ENCODE assay signal across 13 cellular contexts in the genomic region with DNA sequence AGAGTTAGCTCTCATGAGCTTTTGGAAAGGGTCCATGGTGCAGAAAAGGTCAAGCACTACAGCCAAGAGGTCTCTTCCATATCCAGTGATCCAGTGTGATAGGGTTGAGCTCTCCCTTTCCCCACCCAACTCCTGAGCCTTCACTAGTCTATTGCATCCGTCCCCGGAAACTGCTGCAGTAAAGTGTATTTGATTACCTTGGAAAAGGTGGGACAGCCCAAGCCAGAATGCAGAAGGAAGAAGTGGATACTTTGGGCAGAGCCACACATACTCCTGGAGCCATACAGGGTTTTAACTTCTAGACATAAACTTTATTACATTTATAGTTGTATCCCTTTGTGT. TPM values are rescaled to one million over a fixed set of nuclear protein-coding genes. Genes with fewer than 3 reads are reported as not detected.
A peak's percentile ranks its signal among the peaks of the same experiment; 100 is the strongest.
DNase-seq lines count a peak whose midpoint lies in the region; ATAC-seq and TF ChIP-seq lines count a peak whose summit lies in the region.
"Had no signal": no experiment of that assay in that cellular context is flagged by ENCODE, and none has a peak within 500 bp of the region (broad histone marks: within the 10 kb centered on the region; RNA-seq: fewer than 3 reads in every experiment).

No MANE protein-coding gene starts in this region.

- H3K9me3 ChIP-seq in mammary epithelial cell (replicated peaks; ENCODE audit: insufficient read depth, low read length) (no peaks in the 10 kb centered on the region), neutrophil (no peaks in the 10 kb centered on the region), uterus (no peaks in the 10 kb centered on the region), ovary (no peaks in the 10 kb centered on the region)
- H3K9me3 ChIP-seq: right lobe of liver had no signal

- no peak overlapping the region for H3K9ac ChIP-seq in mammary epithelial cell (ENCODE audit: insufficient read depth, low read length)

- TF ChIP-seq EP300 in ovary (IDR thresholded peaks at IDR 0.05): no peak

- DNase-seq in MCF 10A (ENCODE audit: unreplicated experiment) (no peak), mammary epithelial cell (no peak), chondrocyte (ENCODE audit: low spot score) (no peak), uterus (no peak), ovary (no peak), DMS 273 treated with DMSO at 0.1 percent for 48 hours (lab: John Stamatoyannopoulos, UW) (no peak)
- DNase-seq: activated CD8-positive, alpha-beta memory T cell treated with anti-CD3 and anti-CD28 coated beads, Interleukin-2, amount 50 U/mL, for 48 hours; DMS153; midbrain; right lobe of liver had no signal

- H3K27me3 Mint-ChIP-seq in MCF 10A (ENCODE audit: insufficient read depth, unreplicated experiment): no peaks in the 10 kb centered on the region
- no peaks in the 10 kb centered on the region for H3K27me3 Mint-ChIP-seq in chondrocyte (ENCODE audit: low read depth)
- H3K27me3 Mint-ChIP-seq: dendritic cell treated with granulocyte-macrophage colony-stimulating factor and Interleukin-4, amounts not matched to agents 40 ng/mL and 50 ng/mL, for 4 days had no signal

- WGBS in mammary epithelial cell (ENCODE audit: low coverage, missing lambda C conversion rate): 100% methylated on average over 2 of the region's 2 CpGs
- 83 to 85% (median 85%) methylated on average over 2 of the region's 2 CpGs for WGBS in ovary, 3 donors

- no peak overlapping the region for H2AFZ ChIP-seq in mammary epithelial cell (ENCODE audit: low read depth, low read length)

- peaks cover 36% of the 10 kb centered on the region for H3K36me3 ChIP-seq in mammary epithelial cell (ENCODE audit: insufficient read depth, low read length)
- peaks cover 54% of the 10 kb centered on the region for H3K36me3 ChIP-seq in neutrophil
- no peaks in the 10 kb centered on the region for H3K36me3 ChIP-seq in uterus
- H3K36me3 ChIP-seq in ovary: no peaks in the 10 kb centered on the region

- dilution Hi-C loops in mammary epithelial cell (cut with HindIII; ENCODE audit: low sequenced_read_pairs): no loop called here

- H3K27ac ChIP-seq in mammary epithelial cell (ENCODE audit: insufficient read depth, low read depth, low read length): no peak overlapping the region
- H3K27ac ChIP-seq in neutrophil: peak overlapping the region; percentile 37
- peak overlapping the region; percentile 76 to 86 for H3K27ac ChIP-seq in uterus
- H3K27ac ChIP-seq in ovary: no peak overlapping the region

- peaks cover 35% of the 10 kb centered on the region for H3K4me1 Mint-ChIP-seq in MCF 10A (ENCODE audit: insufficient read depth, unreplicated experiment)
- peaks cover 34% of the 10 kb centered on the region for H3K4me1 Mint-ChIP-seq in chondrocyte (ENCODE audit: low read depth)

- H3K79me2 ChIP-seq in mammary epithelial cell (ENCODE audit: insufficient read depth, low read length): peaks cover 71% of the 10 kb centered on the region

- H3K9me3 Mint-ChIP-seq in MCF 10A (ENCODE audit: unreplicated experiment) (no peaks in the 10 kb centered on the region), chondrocyte (ENCODE audit: low read depth) (no peaks in the 10 kb centered on the region)
- H3K9me3 Mint-ChIP-seq: dendritic cell treated with granulocyte-macrophage colony-stimulating factor and Interleukin-4, amounts not matched to agents 40 ng/mL and 50 ng/mL, for 4 days had no signal

- no peaks in the 10 kb centered on the region for H4K20me1 ChIP-seq in mammary epithelial cell (ENCODE audit: insufficient read depth, low read length)

- CTCF ChIA-PET in MCF 10A (lab: Yijun Ruan, JAX) (interaction anchor here (1.1 to 7.7 kb wide), 8 partner anchors 10 to 121 kb away, joined by 3 to 215 read pairs (median 33); partner anchors contain the start of genes CATIP and TMBIM1), mammary epithelial cell (lab: Charles Lee; ENCODE audit: low non-redundant PET) (no interaction called here)

- POLR2A ChIA-PET in MCF 10A (lab: Yijun Ruan, JAX): interaction anchor here (4.2 to 8.0 kb wide), 3 partner anchors 13 to 123 kb away, joined by 57 to 390 read pairs (median 71); partner anchors contain the start of gene TMBIM1

- H3K27ac Mint-ChIP-seq in MCF 10A (ENCODE audit: low read depth, unreplicated experiment) (peak overlapping the region; percentile 59), chondrocyte (ENCODE audit: unreplicated experiment) (peak overlapping the region; percentile 51)

- H3K4me1 ChIP-seq in mammary epithelial cell (ENCODE audit: insufficient read depth, low read length) (peaks cover 17% of the 10 kb centered on the region), neutrophil (ENCODE audit: control insufficient read depth in 1 of 2, insufficient read depth in 1 of 2, low read depth in 1 of 2, low read length in 1 of 2) (peaks cover 47 to 51% of the 10 kb centered on the region in 2 experiments), uterus (peaks cover 11 to 20% of the 10 kb centered on the region in 2 donors), ovary (ENCODE audit: insufficient read depth) (peaks cover 10% of the 10 kb centered on the region)

- TF ChIP-seq CTCF in MCF 10A (IDR thresholded peaks at IDR 0.05; ENCODE audit: unreplicated experiment): no peak
- no peak for TF ChIP-seq CTCF in mammary epithelial cell (conservative IDR thresholded peaks at IDR 0.05 in 1 of 2, IDR thresholded peaks at IDR 0.05 in 1 of 2; ENCODE audit: extremely low read depth in 1 of 2, insufficient read depth in 1 of 2, low read depth in 1 of 2, low read length in 2 of 2)
- TF ChIP-seq CTCF in chondrocyte (IDR thresholded peaks at IDR 0.05): no peak
- no peak for TF ChIP-seq CTCF in neutrophil (IDR thresholded peaks at IDR 0.05)
- no peak for TF ChIP-seq CTCF in uterus (IDR thresholded peaks at IDR 0.05)
- TF ChIP-seq CTCF in ovary (IDR thresholded peaks at IDR 0.05): no peak

- ATAC-seq in GM21423 (IDR thresholded peaks at IDR 0.05; ENCODE audit: unreplicated experiment): no peak
- ATAC-seq: right lobe of liver had no signal

- intact Hi-C loops in MCF 10A (cut with micrococcal nuclease): no loop called here
- intact Hi-C loops in mammary epithelial cell (cut with micrococcal nuclease): loop anchor here (1.0 to 2.0 kb wide), 2 partner anchors 8 to 375 kb away; no protein-coding TSS in a partner anchor
- intact Hi-C loops in uterus (cut with DNase I; ENCODE audit: low total_unique reads): no loop called here
- intact Hi-C loops in ovary (cut with DNase I): loop anchor here in 2 of 4 donors (10.0 kb wide), 2 partner anchors 191 to 381 kb away; partner anchors contain the start of genes BCS1L (in 1 of the 2) and ZNF142 (in 1 of the 2)

- in situ Hi-C loops in mammary epithelial cell (cut with MboI; ENCODE audit: low sequenced_read_pairs in 2 of 2): loop anchor here in 1 of 2 donors (10.0 kb wide), 1 partner anchor 121 kb away; the partner anchor contains the start of gene CTDSP1

- no peak for TF ChIP-seq POLR2A in uterus (IDR thresholded peaks at IDR 0.05)
- no peak for TF ChIP-seq POLR2A in ovary (IDR thresholded peaks at IDR 0.05)

- BruUV-seq in MCF 10A (replicated peaks; lab: Mats Ljungman, UMichigan): no TSS peak
- BruUV-seq in mammary epithelial cell (replicated peaks; lab: Mats Ljungman, UMichigan): no TSS peak

- no peak overlapping the region for H3K4me2 ChIP-seq in mammary epithelial cell (ENCODE audit: insufficient read depth, low read depth, low read length)

- H3K4me3 Mint-ChIP-seq in MCF 10A (ENCODE audit: unreplicated experiment) (no peak overlapping the region), chondrocyte (ENCODE audit: unreplicated experiment) (no peak overlapping the region)
- H3K4me3 Mint-ChIP-seq: dendritic cell treated with granulocyte-macrophage colony-stimulating factor and Interleukin-4, amounts not matched to agents 40 ng/mL and 50 ng/mL, for 4 days had no signal

- H3K4me3 ChIP-seq in mammary epithelial cell (replicated peaks in 1 of 3; ENCODE audit: insufficient read depth in 1 of 3, low read depth in 2 of 3, low read length in 3 of 3): no peak overlapping the region
- no peak overlapping the region for H3K4me3 ChIP-seq in neutrophil (ENCODE audit: low read depth in 1 of 2, low read length in 1 of 2)
- H3K4me3 ChIP-seq in uterus: no peak overlapping the region
- no peak overlapping the region for H3K4me3 ChIP-seq in ovary
- H3K4me3 ChIP-seq: right lobe of liver had no signal

- H3K27me3 ChIP-seq in mammary epithelial cell (ENCODE audit: insufficient read depth, low read length) (no peaks in the 10 kb centered on the region), neutrophil (no peaks in the 10 kb centered on the region), uterus (no peaks in the 10 kb centered on the region), ovary (no peaks in the 10 kb centered on the region)
- H3K27me3 ChIP-seq: right lobe of liver had no signal

- H3K36me3 Mint-ChIP-seq in MCF 10A (ENCODE audit: insufficient read depth, unreplicated experiment): peaks cover 76% of the 10 kb centered on the region
- H3K36me3 Mint-ChIP-seq in chondrocyte (ENCODE audit: low read depth): peaks cover 30% of the 10 kb centered on the region

RNA-seq across cellular contexts. Expression of gene PNKD, which starts 3.6 kb away (rescaled TPM):
- total RNA-seq in MCF 10A (2022) (13.0 and 23.1 TPM in 2 replicates), mammary epithelial cell (10 to 100 TPM; 15.7 to 29.8 TPM), chondrocyte (28.9 to 49.9 TPM (median 31.3 TPM) in 3 replicates), uterus (10 to 100 TPM; 11.8 to 47.8 (median 31.7) TPM), ovary (10 to 100 TPM; 37.3 to 59.6 (median 48.1) TPM)
- polyA plus RNA-seq in mammary epithelial cell (33.4 TPM), ovary (10 to 100 TPM; 23.3 to 74.5 TPM)
- polyA minus RNA-seq in mammary epithelial cell: 61.1 TPM

RNA-seq across cellular contexts. Expression of gene AAMP, which starts 3.9 kb away (rescaled TPM):
- total RNA-seq in MCF 10A (2022) (95.7 and 98.7 TPM in 2 replicates), mammary epithelial cell (10 to 100 TPM; 80.2 to 87.6 TPM), chondrocyte (39.6 to 42.6 TPM (median 42.4 TPM) in 3 replicates), uterus (100 to 1,000 TPM in 3 of 4 donors, 10 to 100 TPM in 1; 79.6 to 160 (median 134) TPM), ovary (100 to 1,000 TPM in 5 of 7 donors, 10 to 100 TPM in 2; 86.5 to 123 (median 106) TPM)
- polyA plus RNA-seq in mammary epithelial cell (112 TPM), ovary (100 to 1,000 TPM in 1 of 2 donors, 10 to 100 TPM in 1; 71.1 to 144 TPM)
- 85.9 TPM for polyA minus RNA-seq in mammary epithelial cell

RNA-seq across cellular contexts. Expression of gene GPBAR1, which starts 13.1 kb away (rescaled TPM):
- 0.16 TPM in 1 of 2 replicates, not detected in the other for total RNA-seq in MCF 10A (2022)
- total RNA-seq in mammary epithelial cell: under 1 TPM; 0.49 to 0.83 TPM
- polyA plus RNA-seq in mammary epithelial cell: 0.03 TPM
- polyA minus RNA-seq in mammary epithelial cell: not detected
- total RNA-seq in chondrocyte: 0.10 to 0.26 TPM (median 0.22 TPM) in 3 replicates
- total RNA-seq in uterus: 1 to 10 TPM in 1 of 4 donors, under 1 TPM in 2, not detected in 1; 0.29 to 1.0 (median 0.91) TPM
- total RNA-seq in ovary: 1 to 10 TPM in 5 of 7 donors, under 1 TPM in 2; 0.38 to 3.8 (median 2.1) TPM
- 1 to 10 TPM in 1 of 2 donors, under 1 TPM in 1; 0.28 to 2.8 TPM for polyA plus RNA-seq in ovary

RNA-seq across cellular contexts. Expression of gene TMBIM1, which starts 18.4 kb away (rescaled TPM):
- 96.8 and 107 TPM in 2 replicates for total RNA-seq in MCF 10A (2022)
- 100 to 1,000 TPM; 260 to 312 TPM for total RNA-seq in mammary epithelial cell
- 349 TPM for polyA plus RNA-seq in mammary epithelial cell
- polyA minus RNA-seq in mammary epithelial cell: 644 TPM
- 69.6 to 100 TPM (median 96.1 TPM) in 3 replicates for total RNA-seq in chondrocyte
- 100 to 1,000 TPM; 112 to 166 (median 120) TPM for total RNA-seq in uterus
- total RNA-seq in ovary: 100 to 1,000 TPM in 6 of 7 donors, 10 to 100 TPM in 1; 80.6 to 137 (median 114) TPM
- polyA plus RNA-seq in ovary: 100 to 1,000 TPM; 106 to 259 TPM

RNA-seq across cellular contexts. Expression of gene ARPC2, which starts 56.9 kb away (rescaled TPM):
- 196 and 284 TPM in 2 replicates for total RNA-seq in MCF 10A (2022)
- total RNA-seq in mammary epithelial cell: 100 to 1,000 TPM; 523 to 644 TPM
- polyA plus RNA-seq in mammary epithelial cell: 961 TPM
- polyA minus RNA-seq in mammary epithelial cell: 351 TPM
- 292 to 424 TPM (median 417 TPM) in 3 replicates for total RNA-seq in chondrocyte
- total RNA-seq in uterus: 100 to 1,000 TPM in 3 of 4 donors, 10 to 100 TPM in 1; 87.9 to 162 (median 159) TPM
- 100 to 1,000 TPM; 135 to 229 (median 166) TPM for total RNA-seq in ovary
- 100 to 1,000 TPM; 170 to 357 TPM for polyA plus RNA-seq in ovary

Comparison
In these comparisons a context has a peak if more than half of its experiments do, and no peak if none do; other contexts are left out.
1. H3K27ac ChIP-seq: peak in neutrophil (single experiment) and uterus (2 of 2); none in mammary epithelial cell (single experiment) and ovary (0 of 2).